In genomic region chr14:77485256-77485655, GRCh38 we compare ENCODE assay signal across 2 cellular contexts.
TF ChIP-seq lines count a peak whose summit lies in the region.

No MANE protein-coding gene starts in this region.

TF ChIP-seq in IMR-90, 13 proteins besides CTCF, POLR2A, EP300 and RAD21:
- TF ChIP-seq FOS (IDR thresholded peaks at IDR 0.05; ENCODE audit: low read depth, low read length) (no peak), ELK1 (IDR thresholded peaks at IDR 0.05; ENCODE audit: borderline replicate concordance, low read depth, low read length) (no peak), MXI1 (IDR thresholded peaks at IDR 0.05; ENCODE audit: borderline replicate concordance, low read depth, low read length) (no peak), MAZ (IDR thresholded peaks at IDR 0.05; ENCODE audit: borderline replicate concordance, low read depth, low read length) (no peak), SMC3 (IDR thresholded peaks at IDR 0.05; ENCODE audit: low read depth, low read length) (no peak), CHD1 (IDR thresholded peaks at IDR 0.05; ENCODE audit: low read depth, low read length) (no peak), RCOR1 (IDR thresholded peaks at IDR 0.05; ENCODE audit: insufficient replicate concordance, low read length) (no peak), NFE2L2 (IDR thresholded peaks at IDR 0.05; ENCODE audit: low read depth, low read length) (no peak)
TF ChIP-seq in IMR-90: peak in this region for 0.

TF ChIP-seq in H1, 55 proteins besides CTCF, POLR2A, EP300 and RAD21:
- TF ChIP-seq EGR1 (IDR thresholded peaks at IDR 0.05; ENCODE audit: borderline replicate concordance, low read depth, low read length): no peak
- no peak for TF ChIP-seq NRF1 (IDR thresholded peaks at IDR 0.05; ENCODE audit: low read depth, low read length)
- no peak for TF ChIP-seq CREB1 (IDR thresholded peaks at IDR 0.05)
- no peak for TF ChIP-seq SIX5 (IDR thresholded peaks at IDR 0.05; ENCODE audit: low read depth, low read length)
- no peak for TF ChIP-seq TCF12 (IDR thresholded peaks at IDR 0.05; ENCODE audit: low read depth, low read length)
- no peak for TF ChIP-seq JUN (IDR thresholded peaks at IDR 0.05; ENCODE audit: low read depth, low read length)
- no peak for TF ChIP-seq MAFK (IDR thresholded peaks at IDR 0.05; ENCODE audit: low read depth, low read length)
- no peak for TF ChIP-seq KDM4A (IDR thresholded peaks at IDR 0.05; ENCODE audit: low read depth, low read length, severe bottlenecking)
- TF ChIP-seq ASH2L (IDR thresholded peaks at IDR 0.05; ENCODE audit: low read length): no peak
- TF ChIP-seq SIRT6 (IDR thresholded peaks at IDR 0.05; ENCODE audit: low read length): no peak
- no peak for TF ChIP-seq USF2 (IDR thresholded peaks at IDR 0.05; ENCODE audit: low read length)
- TF ChIP-seq RXRA (IDR thresholded peaks at IDR 0.05; ENCODE audit: insufficient read depth, low read depth, low read length): no peak
- TF ChIP-seq KDM1A (IDR thresholded peaks at IDR 0.05; ENCODE audit: borderline replicate concordance, low read length): no peak
- TF ChIP-seq PHF8 (conservative IDR thresholded peaks at IDR 0.05; ENCODE audit: low read depth, low read length): no peak
- TF ChIP-seq CHD2 (IDR thresholded peaks at IDR 0.05; ENCODE audit: low read length): no peak
